ENCODE assay signal across 9 cellular contexts in genomic region chr1:16420719-16421118, GRCh38. TPM values are rescaled to one million over a fixed set of nuclear protein-coding genes. Genes with fewer than 3 reads are reported as not detected.
DNase-seq lines count a peak whose midpoint lies in the region; ATAC-seq and TF ChIP-seq lines count a peak whose summit lies in the region.
"Had no signal": no experiment of that assay in that cellular context is flagged by ENCODE, and none has a peak within 500 bp of the region (broad histone marks: within the 10 kb centered on the region; RNA-seq: fewer than 3 reads in every experiment).

No MANE protein-coding gene starts in this region.

- TF ChIP-seq CTCF in GM12865 (IDR thresholded peaks at IDR 0.05; ENCODE audit: insufficient read depth, low read depth, low read length, missing control alignments): no peak
- no peak for TF ChIP-seq CTCF in lower lobe of right lung (IDR thresholded peaks at IDR 0.05)

- H3K27ac ChIP-seq in lower lobe of right lung: no peak overlapping the region
- H3K27ac ChIP-seq: right lobe of liver had no signal

- no peaks in the 10 kb centered on the region for H3K27me3 ChIP-seq in lower lobe of right lung (ENCODE audit: low read depth)
- H3K27me3 ChIP-seq: right lobe of liver had no signal

- peak; percentile 91 for DNase-seq in GM12865 (ENCODE audit: low read depth)
- peak; percentile 32 to 41 for DNase-seq in activated CD4-positive, alpha-beta T cell treated with anti-CD3 and anti-CD28 coated beads for 4 hours
- no peak for DNase-seq in lower lobe of right lung
- DNase-seq in COLO829 (ENCODE audit: low spot score): no peak
- DNase-seq in hepatic stellate cell (ENCODE audit: low spot score): no peak
- no peak for DNase-seq in DMS114 treated with DMSO at 0.1 percent for 48 hours (lab: John Stamatoyannopoulos, UW; ENCODE audit: unreplicated experiment)
- DNase-seq in NCI-H345 (lab: John Stamatoyannopoulos, UW): no peak
- DNase-seq: right lobe of liver had no signal

- no peaks in the 10 kb centered on the region for H3K9me3 ChIP-seq in lower lobe of right lung
- H3K9me3 ChIP-seq: right lobe of liver had no signal

- ATAC-seq in HG02943 (IDR thresholded peaks at IDR 0.05; ENCODE audit: low read depth, unreplicated experiment) (peak; percentile 86), lower lobe of right lung (peak; percentile 55 to 72)

- peak overlapping the region; percentile 2; the same call in 1 of the 2 replicates for H3K4me3 ChIP-seq in GM12865 (ENCODE audit: low read depth, low read length)
- H3K4me3 ChIP-seq in lower lobe of right lung: no peak overlapping the region
- H3K4me3 ChIP-seq: right lobe of liver had no signal

- intact Hi-C loops in lower lobe of right lung (cut with DNase I): no loop called here

- no peaks in the 10 kb centered on the region for H3K4me1 ChIP-seq in lower lobe of right lung

- no peaks in the 10 kb centered on the region for H3K36me3 ChIP-seq in lower lobe of right lung
- H3K36me3 ChIP-seq: right lobe of liver had no signal

RNA-seq across cellular contexts. Expression of gene SPATA21, which starts 16.5 kb away (rescaled TPM):
- total RNA-seq in lower lobe of right lung: not detected

RNA-seq across cellular contexts. Expression of gene NECAP2, which starts 19.8 kb away (rescaled TPM):
- 97.7 TPM for total RNA-seq in lower lobe of right lung

RNA-seq across cellular contexts. Expression of gene SZRD1, which starts 53.7 kb away (rescaled TPM):
- total RNA-seq in lower lobe of right lung: 111 TPM

Comparison
In these comparisons a context has a peak if more than half of its experiments do, and no peak if none do; other contexts are left out.
1. DNase-seq: peak in GM12865 (single experiment) and activated CD4-positive, alpha-beta T cell treated with anti-CD3 and anti-CD28 coated beads for 4 hours (2 of 2); none in lower lobe of right lung (single experiment), COLO829 (single experiment), hepatic stellate cell (single experiment), DMS114 treated with DMSO at 0.1 percent for 48 hours (single experiment) and NCI-H345 (single experiment).